Comparison of ENCODE assay signal across 19 cellular contexts in genomic region chr5:107012371-107012770, GRCh38.
A peak's percentile ranks its signal among the peaks of the same experiment; 100 is the strongest.
DNase-seq lines count a peak whose midpoint lies in the region; ATAC-seq lines count a peak whose summit lies in the region.
"Had no signal": no experiment of that assay in that cellular context is flagged by ENCODE, and none has a peak within 500 bp of the region (broad histone marks: within the 10 kb centered on the region; RNA-seq: fewer than 3 reads in every experiment).

No MANE protein-coding gene starts in this region.

- ATAC-seq in HG03354 (IDR thresholded peaks at IDR 0.05; ENCODE audit: poor library complexity, severe bottlenecking, unreplicated experiment) (no peak), GM21786 (IDR thresholded peaks at IDR 0.05; ENCODE audit: unreplicated experiment) (no peak)
- ATAC-seq: HCT116, HepG2 had no signal

- DNase-seq in NCI-H524 (lab: John Stamatoyannopoulos, UW) (peak; percentile 33 to 42), NCI-H524 treated with DMSO at 0.1 percent for 48 hours (lab: John Stamatoyannopoulos, UW) (no peak), SHP77 (lab: John Stamatoyannopoulos, UW) (peak; percentile 61 to 70), retina (peak; percentile 54), NOMO-1 treated with dmso at 0.1 percent for 144 hours (lab: John Stamatoyannopoulos, UW; ENCODE audit: unreplicated experiment) (no peak)
- DNase-seq: ACHN; BE2C; CD4-positive, CD25-positive, alpha-beta regulatory T cell; CD8-positive, alpha-beta memory T cell; COR-L47; DMS79; GDM1; GOT3; H7; HFFc6 had no signal

Comparison
In these comparisons a context has a peak if more than half of its experiments do, and no peak if none do; other contexts are left out.
1. DNase-seq: peak in NCI-H524 (2 of 2), SHP77 (2 of 2) and retina (single experiment); none in NCI-H524 treated with DMSO at 0.1 percent for 48 hours (single experiment) and NOMO-1 treated with dmso at 0.1 percent for 144 hours (single experiment).